ENCODE assay signal across 19 cellular contexts in genomic region chr13:51477653-51478324, GRCh38. TPM values are rescaled to one million over a fixed set of nuclear protein-coding genes. Genes with fewer than 3 reads are reported as not detected.
DNase-seq lines count a peak whose midpoint lies in the region; ATAC-seq, FAIRE-seq and TF ChIP-seq lines count a peak whose summit lies in the region.
"Had no signal": no experiment of that assay in that cellular context is flagged by ENCODE, and none has a peak within 500 bp of the region (broad histone marks: within the 10 kb centered on the region; RNA-seq: fewer than 3 reads in every experiment).

No MANE protein-coding gene starts in this region.

- intact Hi-C loops in IMR-90 (cut with micrococcal nuclease) (no loop called here), K562 (cut with micrococcal nuclease) (no loop called here), HepG2 (cut with micrococcal nuclease; ENCODE audit: unreplicated experiment) (no loop called here)

- H3K27me3 ChIP-seq in IMR-90 (ENCODE audit: control insufficient read depth, insufficient read depth, low read length), result no peaks in the 10 kb centered on the region
- 0 out of 5 replicates have a peak, but pooled peaks cover 0 to 5% of the 10 kb centered on the region in 2 experiments for H3K27me3 ChIP-seq in K562 (ENCODE audit: control insufficient read depth in 2 of 2, insufficient read depth in 2 of 2, low read length in 2 of 2)
- H3K27me3 ChIP-seq in HepG2 (ENCODE audit: control insufficient read depth in 1 of 2, insufficient read depth in 2 of 2, low read length in 2 of 2), result no peaks in the 10 kb centered on the region
- no peaks in the 10 kb centered on the region for H3K27me3 ChIP-seq in parathyroid adenoma (ENCODE audit: control insufficient read depth, insufficient read depth, low read length)

- H3K4me2 ChIP-seq in IMR-90 (ENCODE audit: low read depth, low read length) (no peak overlapping the region), K562 (ENCODE audit: insufficient read depth, low read length) (no peak overlapping the region), HepG2 (ENCODE audit: low read depth, low read length) (peak overlapping the region; percentile 83), parathyroid adenoma (ENCODE audit: low read length) (no peak overlapping the region)

- H3K9me1 ChIP-seq in IMR-90 (ENCODE audit: insufficient read depth, low read length) (peaks cover 4% of the 10 kb centered on the region; the same call in 1 of the 2 replicates), K562 (ENCODE audit: control insufficient read depth, insufficient read depth, low read length) (no peaks in the 10 kb centered on the region)

- no peak overlapping the region; the same call in 1 of the 2 replicates for H2AK5ac ChIP-seq in IMR-90 (ENCODE audit: low read depth, low read length)

- H2BK20ac ChIP-seq in IMR-90 (ENCODE audit: low read depth, low read length), result no peak overlapping the region

- no peak overlapping the region for H4K5ac ChIP-seq in IMR-90 (ENCODE audit: low read depth, low read length)

- ATAC-seq in IMR-90 (ENCODE audit: low read depth) (no peak), K562 (no peak), HepG2 (no peak), GM18861 (IDR thresholded peaks at IDR 0.05; ENCODE audit: unreplicated experiment) (no peak)
- ATAC-seq: HCT116 had no signal

- BruUV-seq in IMR-90 (replicated peaks; lab: Mats Ljungman, UMichigan) (no TSS peak), K562 (replicated peaks; lab: Mats Ljungman, UMichigan) (no TSS peak), HepG2 (replicated peaks; lab: Mats Ljungman, UMichigan) (no TSS peak)

- CTCF ChIA-PET in IMR-90 (lab: Yijun Ruan, JAX), result no interaction called here
- CTCF ChIA-PET in K562 (lab: Yijun Ruan, JAX; ENCODE audit: low intra/inter-chr PET ratio), result no interaction called here
- CTCF ChIA-PET in HepG2 (lab: Yijun Ruan, JAX; ENCODE audit: low intra/inter-chr PET ratio, low total read pairs), result no interaction called here

- H4K8ac ChIP-seq in IMR-90 (ENCODE audit: low read depth in 2 of 2, low read length in 2 of 2), result no peak overlapping the region

- no peaks in the 10 kb centered on the region for H3K79me1 ChIP-seq in IMR-90 (ENCODE audit: low read depth in 1 of 2, low read length in 2 of 2)

- H3K79me2 ChIP-seq in K562 (ENCODE audit: control insufficient read depth, insufficient read depth, low read length) (no peaks in the 10 kb centered on the region), HepG2 (ENCODE audit: insufficient read depth, low read length) (no peaks in the 10 kb centered on the region), parathyroid adenoma (no peaks in the 10 kb centered on the region)

- TF ChIP-seq EP300 in K562 (IDR thresholded peaks at IDR 0.05; ENCODE audit: low read length), result no peak
- TF ChIP-seq EP300 in HepG2 (IDR thresholded peaks at IDR 0.05; ENCODE audit: low read depth in 2 of 2, low read length in 2 of 2), result no peak
- TF ChIP-seq EP300 in HepG2 (CRISPR knock-in tag; IDR thresholded peaks at IDR 0.05; ENCODE audit: borderline replicate concordance), result no peak

- no peak for DNase-seq in IMR-90
- DNase-seq in K562 (ENCODE audit: extremely low read depth in 1 of 4, low spot score in 3 of 4), result no peak
- DNase-seq in HepG2 (ENCODE audit: low spot score), result no peak
- no peak for DNase-seq in AG20443 (ENCODE audit: low spot score)
- no peak for DNase-seq in NCI-H2227 (lab: John Stamatoyannopoulos, UW; ENCODE audit: unreplicated experiment)
- DNase-seq: ACHN; AML-193; Caco-2; CD4-positive, alpha-beta T cell; GOT3; H7 had no signal

- H2AFZ ChIP-seq in IMR-90 (replicated peaks; ENCODE audit: low read length, poor library complexity) (no peak overlapping the region), K562 (ENCODE audit: low read depth, low read length) (no peak overlapping the region), HepG2 (ENCODE audit: low read length) (no peak overlapping the region), parathyroid adenoma (no peak overlapping the region)

- in situ Hi-C loops in IMR-90 (cut with MboI; ENCODE audit: low sequenced_read_pairs), result no loop called here
- in situ Hi-C loops in K562 (cut with MboI), result no loop called here
- in situ Hi-C loops in HepG2 (cut with HindIII; ENCODE audit: extremely low pct_ligation_motif_present, low pct_unique_long_range_greater_than_20kb), result no loop called here

- no peak overlapping the region for H3K18ac ChIP-seq in IMR-90 (ENCODE audit: low read depth, low read length)

- FAIRE-seq in K562 (lab: Jason Lieb, UNC) (no peak), HepG2 (lab: Jason Lieb, UNC) (no peak)
- FAIRE-seq: D721Med, G401.6, GM12891, HTR-8/SVneo had no signal

- TF ChIP-seq RAD21 in IMR-90 (IDR thresholded peaks at IDR 0.05; ENCODE audit: low read length) (no peak), K562 (CRISPR knock-in tag; conservative IDR thresholded peaks at IDR 0.05 in 1 of 2, IDR thresholded peaks at IDR 0.05 in 1 of 2) (no peak), HepG2 (CRISPR knock-in tag; IDR thresholded peaks at IDR 0.05) (no peak)

- H2AK9ac ChIP-seq in IMR-90 (replicated peaks; ENCODE audit: low read depth, low read length, poor library complexity), result no peak overlapping the region

- H3K4me1 ChIP-seq in IMR-90 (ENCODE audit: control insufficient read depth, insufficient read depth, low read length) (peaks cover 10% of the 10 kb centered on the region), K562 (replicated peaks in 1 of 2; ENCODE audit: control insufficient read depth in 2 of 2, insufficient read depth in 2 of 2, low read length in 2 of 2) (no peaks in the 10 kb centered on the region), HepG2 (ENCODE audit: insufficient read depth, low read length) (peaks cover 50% of the 10 kb centered on the region), parathyroid adenoma (peaks cover 3% of the 10 kb centered on the region)
- H3K4me1 ChIP-seq: Caco-2 had no signal

- TF ChIP-seq CTCF in IMR-90 (conservative IDR thresholded peaks at IDR 0.05; ENCODE audit: low read depth, low read length) (no peak), K562 (IDR thresholded peaks at IDR 0.05 in 2 of 3, conservative IDR thresholded peaks at IDR 0.05 in 1 of 3; ENCODE audit: insufficient read depth in 2 of 3, low read depth in 1 of 3, low read length in 3 of 3) (no peak), HepG2 (CRISPR knock-in tag; IDR thresholded peaks at IDR 0.05) (no peak), parathyroid adenoma (IDR thresholded peaks at IDR 0.05) (no peak)

- H3K9me3 ChIP-seq in IMR-90 (ENCODE audit: control insufficient read depth, insufficient read depth, low read length) (no peaks in the 10 kb centered on the region), K562 (replicated peaks; ENCODE audit: control insufficient read depth, insufficient read depth, low read depth, low read length) (no peaks in the 10 kb centered on the region), HepG2 (ENCODE audit: low read length) (no peaks in the 10 kb centered on the region), parathyroid adenoma (ENCODE audit: control insufficient read depth, low read length) (no peaks in the 10 kb centered on the region)
- H3K9me3 ChIP-seq: Caco-2 had no signal

- H2BK5ac ChIP-seq in IMR-90 (ENCODE audit: low read depth, low read length, poor library complexity, severe bottlenecking), result no peak overlapping the region

- H4K20me1 ChIP-seq in IMR-90 (ENCODE audit: insufficient read depth, low read length), result no peaks in the 10 kb centered on the region
- no peaks in the 10 kb centered on the region for H4K20me1 ChIP-seq in K562 (replicated peaks; ENCODE audit: control insufficient read depth, insufficient read depth, low read length)
- H4K20me1 ChIP-seq in HepG2 (ENCODE audit: insufficient read depth, low read length), result no peaks in the 10 kb centered on the region

- H3K23ac ChIP-seq in IMR-90 (ENCODE audit: low read depth, low read length), result no peak overlapping the region

- H3K4ac ChIP-seq in IMR-90 (ENCODE audit: low read depth, low read length), result no peak overlapping the region

- dilution Hi-C loops in IMR-90 (cut with HindIII; ENCODE audit: low sequenced_read_pairs, unreplicated experiment), result no loop called here

- H4K91ac ChIP-seq in IMR-90 (ENCODE audit: insufficient read depth, low read depth, low read length), result no peak overlapping the region

- H3K9ac ChIP-seq in IMR-90 (ENCODE audit: low read depth, low read length) (no peak overlapping the region), K562 (ENCODE audit: insufficient read depth in 1 of 2, low read depth in 2 of 2, low read length in 2 of 2) (no peak overlapping the region), HepG2 (ENCODE audit: insufficient read depth, low read depth, low read length) (no peak overlapping the region), parathyroid adenoma (no peak overlapping the region)

- no peak overlapping the region for H2BK120ac ChIP-seq in IMR-90 (ENCODE audit: low read depth, low read length)

- peak overlapping the region; percentile 74; the same call in 2 of the 3 replicates for H2BK15ac ChIP-seq in IMR-90 (ENCODE audit: low read depth, low read length)

- 0 out of 2 replicates have a peak overlapping the region, but pooled peaks have one; percentile 28 for H3K14ac ChIP-seq in IMR-90 (replicated peaks; ENCODE audit: low read depth, low read length)

- no peak overlapping the region for H3K27ac ChIP-seq in IMR-90 (ENCODE audit: insufficient read depth, low read length)
- H3K27ac ChIP-seq in K562 (ENCODE audit: extremely low read depth, low read depth, low read length), result no peak overlapping the region
- H3K27ac ChIP-seq in HepG2 (ENCODE audit: extremely low read length, insufficient read depth, low read length), result no peak overlapping the region
- peak overlapping the region; percentile 67 for H3K27ac ChIP-seq in parathyroid adenoma
- H3K27ac ChIP-seq: C4-2B had no signal

- TF ChIP-seq POLR2A in IMR-90 (IDR thresholded peaks at IDR 0.05; ENCODE audit: low read depth, low read length), result no peak
- no peak for TF ChIP-seq POLR2A in K562 (conservative IDR thresholded peaks at IDR 0.05)
- TF ChIP-seq POLR2A in HepG2 (IDR thresholded peaks at IDR 0.05; ENCODE audit: insufficient read depth in 1 of 2, low read depth in 2 of 2, low read length in 2 of 2), result no peak

- no peaks in the 10 kb centered on the region for H3K36me3 ChIP-seq in IMR-90 (ENCODE audit: control insufficient read depth, insufficient read depth, low read length)
- H3K36me3 ChIP-seq in K562 (ENCODE audit: control insufficient read depth, insufficient read depth, low read length), result no peaks in the 10 kb centered on the region
- no peaks in the 10 kb centered on the region for H3K36me3 ChIP-seq in HepG2 (replicated peaks in 1 of 2; ENCODE audit: control insufficient read depth in 1 of 2, insufficient read depth in 2 of 2, low read length in 2 of 2)
- H3K36me3 ChIP-seq in parathyroid adenoma (ENCODE audit: control insufficient read depth, insufficient read depth, low read length), result no peaks in the 10 kb centered on the region

- H3K4me3 ChIP-seq in IMR-90 (ENCODE audit: insufficient read depth, low read depth, low read length) (no peak overlapping the region), K562 (no peak overlapping the region), HepG2 (replicated peaks in 1 of 3; ENCODE audit: insufficient read depth in 1 of 3, low read depth in 2 of 3, low read length in 3 of 3) (peak overlapping the region in 1 of 3 experiments; percentile 36; a peak in 1 of 6 replicates), parathyroid adenoma (ENCODE audit: low read depth, low read length) (no peak overlapping the region)

- no peak overlapping the region for H3K56ac ChIP-seq in IMR-90 (ENCODE audit: extremely low read depth, insufficient read depth, low read length)

- WGBS in IMR-90 (ENCODE audit: extremely low coverage in 2 of 2, insufficient read length in 1 of 2), 2 experiments, result no CpG with 5 or more reads among the region's 2 CpGs
- WGBS in K562 (ENCODE audit: insufficient coverage, low coverage, missing lambda C conversion rate), result 15% methylated on average over 2 of the region's 2 CpGs
- 33% methylated on average over 2 of the region's 2 CpGs for WGBS in HepG2 (ENCODE audit: low lambda C conversion rate)

- POLR2A ChIA-PET in IMR-90 (lab: Charles Lee; ENCODE audit: unreplicated experiment), result no interaction called here
- POLR2A ChIA-PET in K562 (lab: Yijun Ruan, JAX), result interaction anchor here (0.6 to 2.0 kb wide), 3 partner anchors 10 to 195 kb away, joined by 3 to 11 read pairs (median 5); partner anchors contain the start of gene INTS6
- POLR2A ChIA-PET in HepG2 (lab: Yijun Ruan, JAX), result interaction anchor here (1.1 to 7.1 kb wide), 2 partner anchors 24 to 42 kb away, joined by 3 to 55 read pairs; partner anchors contain the start of gene INTS6

RNA-seq across cellular contexts. Expression of gene INTS6, which starts 25.0 kb away (rescaled TPM):
- total RNA-seq in IMR-90 (2012; rRNA removed) (42.3 and 43.0 TPM in 2 replicates), K562 (2014; rRNA removed) (14.6 and 17.1 TPM in 2 replicates), K562 (2014; rRNA removed; fragmentation: Illumina TruSeq; extraction: Trizol) (23.8 and 24.5 TPM in 2 replicates), K562 (2015; rRNA removed; fragmentation: Illumina TruSeq; extraction: Trizol) (27.4 and 29.8 TPM in 2 replicates), K562 (2021) (20.2 and 22.6 TPM in 2 replicates), HepG2 (2016; rRNA removed; fragmentation: Illumina TruSeq; extraction: Trizol) (38.4 and 40.3 TPM in 2 replicates)
- polyA plus RNA-seq in IMR-90 (2012; rRNA removed) (12.3 and 12.9 TPM in 2 replicates), K562 (2011; rRNA removed) (19.3 and 19.7 TPM in 2 replicates), K562 (2014; fragmentation: Illumina TruSeq; extraction: Trizol) (16.1 TPM in 2 replicates), K562 (2014; fragmentation: Nextera tagmentation; extraction: Ambion mirVana) (1 to 10 TPM; 3.7 to 4.3 TPM), K562 (2014; rRNA removed) (9.5 and 13.6 TPM in 2 replicates), HepG2 (2011; rRNA removed) (27.9 and 28.0 TPM in 2 replicates)
- 2.9 and 3.1 TPM in 2 replicates for polyA plus RNA-seq in IMR-90 (2012; cell fraction: cytosol; rRNA removed)
- 5.9 and 22.2 TPM in 2 replicates for polyA plus RNA-seq in IMR-90 (2012; cell fraction: nucleus; rRNA removed; ENCODE audit: low replicate concordance)
- 33.4 and 73.0 TPM in 2 replicates for total RNA-seq in K562 (2011; cell fraction: chromatin; rRNA removed; ENCODE audit: low replicate concordance)
- total RNA-seq in K562 (2011; cell fraction: nucleolus; rRNA removed), result 16.3 and 18.5 TPM in 2 replicates
- 31.1 and 64.3 TPM in 2 replicates for total RNA-seq in K562 (2011; cell fraction: nucleoplasm; rRNA removed)
- polyA plus RNA-seq in K562 (2011; cell fraction: cytosol; rRNA removed), result 4.5 and 5.9 TPM in 2 replicates
- 21.5 and 22.7 TPM in 2 replicates for polyA plus RNA-seq in K562 (2011; cell fraction: nucleus; rRNA removed)
- 10.8 and 13.5 TPM in 2 replicates for polyA plus RNA-seq in K562 (2012)
- 82.3 and 93.2 TPM in 2 replicates for polyA minus RNA-seq in K562 (2011; rRNA and poly(A)+ RNA removed)
- polyA minus RNA-seq in K562 (2011; cell fraction: cytosol; rRNA and poly(A)+ RNA removed), result 11.0 and 18.1 TPM in 2 replicates
- polyA minus RNA-seq in K562 (2011; cell fraction: nucleus; rRNA and poly(A)+ RNA removed), result 38.2 and 57.1 TPM in 2 replicates
- total RNA-seq in HepG2 (2016; cell fraction: cytosol; rRNA removed; fragmentation: Illumina TruSeq; extraction: Trizol; ENCODE audit: low read depth), result 10.7 and 12.3 TPM in 2 replicates
- total RNA-seq in HepG2 (2016; cell fraction: insoluble cytoplasmic fraction; rRNA removed; fragmentation: Illumina TruSeq; extraction: Trizol), result 38.6 and 40.4 TPM in 2 replicates
- 16.8 and 20.9 TPM in 2 replicates for total RNA-seq in HepG2 (2016; cell fraction: membrane; rRNA removed; fragmentation: Illumina TruSeq; extraction: Trizol)
- total RNA-seq in HepG2 (2016; cell fraction: nucleus; rRNA removed; fragmentation: Illumina TruSeq; extraction: Trizol), result 81.6 and 85.4 TPM in 2 replicates
- 7.7 and 13.6 TPM in 2 replicates for polyA plus RNA-seq in HepG2 (2011; cell fraction: cytosol; rRNA removed)
- polyA plus RNA-seq in HepG2 (2011; cell fraction: nucleus; rRNA removed), result 30.7 and 36.2 TPM in 2 replicates
- 18.1 and 21.3 TPM in 2 replicates for polyA plus RNA-seq in HepG2 (2012)
- 1.9 and 2.2 TPM in 2 replicates for polyA plus RNA-seq in HepG2 (2016; cell fraction: cytosol; fragmentation: Illumina TruSeq; extraction: Trizol; ENCODE audit: low read depth)
- 24.9 and 26.1 TPM in 2 replicates for polyA plus RNA-seq in HepG2 (2016; cell fraction: insoluble cytoplasmic fraction; fragmentation: Illumina TruSeq; extraction: Trizol; ENCODE audit: low read depth)
- 4.1 and 5.1 TPM in 2 replicates for polyA plus RNA-seq in HepG2 (2016; cell fraction: membrane; fragmentation: Illumina TruSeq; extraction: Trizol; ENCODE audit: low read depth)
- 44.4 and 44.5 TPM in 2 replicates for polyA plus RNA-seq in HepG2 (2016; cell fraction: nucleus; fragmentation: Illumina TruSeq; extraction: Trizol; ENCODE audit: insufficient read depth, low read depth)
- 62.5 and 66.5 TPM in 2 replicates for polyA minus RNA-seq in HepG2 (2011; rRNA and poly(A)+ RNA removed; ENCODE audit: low replicate concordance)
- 30.2 and 41.5 TPM in 2 replicates for polyA minus RNA-seq in HepG2 (2011; cell fraction: cytosol; rRNA and poly(A)+ RNA removed)
- 252 and 263 TPM in 2 replicates for polyA minus RNA-seq in HepG2 (2011; cell fraction: nucleus; rRNA and poly(A)+ RNA removed)
